ENCODE assay signal across 9 cellular contexts in the genomic region with DNA sequence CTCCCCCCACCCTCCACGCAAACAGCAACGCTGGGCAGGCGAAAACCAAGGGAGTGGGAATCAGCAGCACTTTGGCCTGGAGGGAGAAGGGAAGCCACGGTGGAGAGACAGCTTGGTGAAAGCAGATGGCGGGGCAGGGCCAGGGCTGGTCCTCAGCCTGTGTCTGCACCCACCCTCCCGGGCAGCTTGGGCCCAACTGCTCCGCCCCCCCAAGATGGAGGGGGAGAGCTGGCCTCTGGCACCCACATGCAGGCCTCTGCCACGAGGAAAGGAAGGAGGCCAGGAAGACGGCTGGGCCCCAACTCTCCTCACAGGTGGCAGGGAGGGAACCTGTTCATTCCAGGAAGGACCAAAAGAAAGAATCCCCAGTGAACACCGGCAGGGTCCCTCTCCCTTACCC. TPM values are rescaled to one million over a fixed set of nuclear protein-coding genes. Genes with fewer than 3 reads are reported as not detected.
DNase-seq lines count a peak whose midpoint lies in the region; ATAC-seq and TF ChIP-seq lines count a peak whose summit lies in the region.
"Had no signal": no experiment of that assay in that cellular context is flagged by ENCODE, and none has a peak within 500 bp of the region (broad histone marks: within the 10 kb centered on the region; RNA-seq: fewer than 3 reads in every experiment).

No MANE protein-coding gene starts in this region.

- no peak overlapping the region for H3K4me3 ChIP-seq in neutrophil (ENCODE audit: low read depth in 1 of 2, low read length in 1 of 2)

- H3K4me3 Mint-ChIP-seq in effector memory CD8-positive, alpha-beta T cell: peak overlapping the region in 1 of 2 donors; percentile 57
- H3K4me3 Mint-ChIP-seq: CD14-positive monocyte had no signal

- H3K4me1 ChIP-seq in neutrophil (ENCODE audit: control insufficient read depth in 1 of 2, insufficient read depth in 1 of 2, low read depth in 1 of 2, low read length in 1 of 2): peaks cover 48% of the 10 kb centered on the region in 2 experiments

- no peaks in the 10 kb centered on the region for H3K9me3 ChIP-seq in neutrophil

- peak overlapping the region; percentile 34 for H3K27ac ChIP-seq in 22Rv1
- H3K27ac ChIP-seq in neutrophil: peak overlapping the region; percentile 56

- H3K36me3 Mint-ChIP-seq in effector memory CD8-positive, alpha-beta T cell (ENCODE audit: insufficient read depth): peaks cover 79% of the 10 kb centered on the region

- H3K27ac Mint-ChIP-seq in effector memory CD8-positive, alpha-beta T cell: peak overlapping the region; percentile 84 to 95

- no peak for ATAC-seq in effector memory CD8-positive, alpha-beta T cell (replicated peaks)
- no peak for ATAC-seq in GM18870 (IDR thresholded peaks at IDR 0.05; ENCODE audit: unreplicated experiment)
- ATAC-seq in GM21423 (IDR thresholded peaks at IDR 0.05; ENCODE audit: unreplicated experiment): no peak

- no peaks in the 10 kb centered on the region for H3K27me3 ChIP-seq in neutrophil

- DNase-seq in NCI-H524 (lab: John Stamatoyannopoulos, UW): peak; percentile 87 to 93
- no peak for DNase-seq in effector memory CD8-positive, alpha-beta T cell
- no peak for DNase-seq in NCI-H345 (lab: John Stamatoyannopoulos, UW)
- no peak for DNase-seq in mucosa of gallbladder (ENCODE audit: low spot score)

- no peaks in the 10 kb centered on the region for H3K27me3 Mint-ChIP-seq in effector memory CD8-positive, alpha-beta T cell

- TF ChIP-seq CTCF in 22Rv1 (IDR thresholded peaks at IDR 0.05): no peak
- TF ChIP-seq CTCF in neutrophil (IDR thresholded peaks at IDR 0.05): no peak

- peaks cover 6 to 32% of the 10 kb centered on the region in 2 donors for H3K4me1 Mint-ChIP-seq in effector memory CD8-positive, alpha-beta T cell (ENCODE audit: low read depth in 2 of 2)

- H3K36me3 ChIP-seq in neutrophil: peaks cover 43% of the 10 kb centered on the region

- H3K9me3 Mint-ChIP-seq in effector memory CD8-positive, alpha-beta T cell: no peaks in the 10 kb centered on the region

RNA-seq across cellular contexts. Expression of a gene that starts 17.9 kb away (rescaled TPM):
- 34.4 TPM for total RNA-seq in mucosa of gallbladder

RNA-seq across cellular contexts. Expression of a gene that starts 38.0 kb away (rescaled TPM):
- total RNA-seq in mucosa of gallbladder: 260 TPM

RNA-seq across cellular contexts. Expression of a gene that starts 53.2 kb away (rescaled TPM):
- 108 TPM for total RNA-seq in mucosa of gallbladder

Comparison
In these comparisons a context has a peak if more than half of its experiments do, and no peak if none do; other contexts are left out.
1. DNase-seq: peak in NCI-H524 (2 of 2); none in effector memory CD8-positive, alpha-beta T cell (0 of 3), NCI-H345 (single experiment) and mucosa of gallbladder (single experiment).